In genomic region chr11:71913716-71914115, GRCh38 we compare ENCODE assay signal across 1 cellular context.
TF ChIP-seq lines count a peak whose summit lies in the region.

No MANE protein-coding gene starts in this region.

TF ChIP-seq in SK-N-SH, 30 proteins besides CTCF, POLR2A, EP300 and RAD21:
- 0 out of 2 replicates have a peak, but pooled peaks have one; percentile 16 for TF ChIP-seq MEF2A (IDR thresholded peaks at IDR 0.05; ENCODE audit: borderline replicate concordance, low read depth)
- TF ChIP-seq, protein P1, sequence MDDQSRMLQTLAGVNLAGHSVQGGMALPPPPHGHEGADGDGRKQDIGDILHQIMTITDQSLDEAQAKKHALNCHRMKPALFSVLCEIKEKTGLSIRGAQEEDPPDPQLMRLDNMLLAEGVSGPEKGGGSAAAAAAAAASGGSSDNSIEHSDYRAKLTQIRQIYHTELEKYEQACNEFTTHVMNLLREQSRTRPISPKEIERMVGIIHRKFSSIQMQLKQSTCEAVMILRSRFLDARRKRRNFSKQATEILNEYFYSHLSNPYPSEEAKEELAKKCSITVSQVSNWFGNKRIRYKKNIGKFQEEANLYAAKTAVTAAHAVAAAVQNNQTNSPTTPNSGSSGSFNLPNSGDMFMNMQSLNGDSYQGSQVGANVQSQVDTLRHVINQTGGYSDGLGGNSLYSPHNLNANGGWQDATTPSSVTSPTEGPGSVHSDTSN (IDR thresholded peaks at IDR 0.05) = peak; percentile 64; the same call in 1 of the 2 replicates
- TF ChIP-seq JUND (IDR thresholded peaks at IDR 0.05) = no peak
- TF ChIP-seq NFIC (IDR thresholded peaks at IDR 0.05; ENCODE audit: borderline replicate concordance) = peak; percentile 3; the same call in 1 of the 2 replicates
